Comparison of ENCODE assay signal across 15 cellular contexts in genomic region chr2:108139521-108139920, GRCh38.
A peak's percentile ranks its signal among the peaks of the same experiment; 100 is the strongest.
DNase-seq lines count a peak whose midpoint lies in the region; ATAC-seq and TF ChIP-seq lines count a peak whose summit lies in the region.
"Had no signal": no experiment of that assay in that cellular context is flagged by ENCODE, and none has a peak within 500 bp of the region (broad histone marks: within the 10 kb centered on the region; RNA-seq: fewer than 3 reads in every experiment).

No MANE protein-coding gene starts in this region.

- H3K27me3 Mint-ChIP-seq in activated T-cell treated with anti-CD3 and anti-CD28 coated beads, Interleukin-2, amount 50 U/mL, for 4 hours (ENCODE audit: low read depth): peaks cover 2% of the 10 kb centered on the region
- H3K27me3 Mint-ChIP-seq in CD8-positive, alpha-beta T cell (ENCODE audit: low read depth): peaks cover 3% of the 10 kb centered on the region
- H3K27me3 Mint-ChIP-seq: activated CD4-positive, alpha-beta T cell treated with anti-CD3 and anti-CD28 coated beads, Interleukin-2, amount 10 ng/mL, durations not matched to agents 24 days and 14 days had no signal

- no peak for TF ChIP-seq CTCF in CD8-positive, alpha-beta T cell (IDR thresholded peaks at IDR 0.05)

- no peaks in the 10 kb centered on the region for H3K27me3 ChIP-seq in adipocyte (replicated peaks; ENCODE audit: control insufficient read depth, insufficient read depth, low read length)
- H3K27me3 ChIP-seq in CD8-positive, alpha-beta T cell (ENCODE audit: insufficient read depth, low read length): no peaks in the 10 kb centered on the region
- H3K27me3 ChIP-seq: BLaER1 treated with 17β-estradiol and CSF1 and Interleukin-3, amounts not matched to agents 10 nM and 100 nM had no signal

- CTCF ChIA-PET in CD8-positive, alpha-beta T cell (lab: Charles Lee): no interaction called here

- no peaks in the 10 kb centered on the region for H3K36me3 Mint-ChIP-seq in activated T-cell treated with anti-CD3 and anti-CD28 coated beads, Interleukin-2, amount 50 U/mL, for 4 hours (ENCODE audit: insufficient read depth)
- H3K36me3 Mint-ChIP-seq in CD8-positive, alpha-beta T cell: no peaks in the 10 kb centered on the region

- no peak overlapping the region for H3K27ac ChIP-seq in CD8-positive, alpha-beta T cell (ENCODE audit: low read depth, low read length)
- H3K27ac ChIP-seq: BLaER1 treated with 17β-estradiol and CSF1 and Interleukin-3, amounts not matched to agents 10 nM and 100 nM; coronary artery had no signal

- peak; percentile 2 for DNase-seq in Daoy (ENCODE audit: low read depth)
- DNase-seq in Kasumi-1 (lab: John Stamatoyannopoulos, UW): peak; percentile 9 to 10
- peak; percentile 41 for DNase-seq in adipocyte (ENCODE audit: low read depth)
- DNase-seq in iPS-NIHi11 (ENCODE audit: low spot score): peak; percentile 40
- no peak for DNase-seq in GDM1 (lab: John Stamatoyannopoulos, UW)
- DNase-seq in DMS153 treated with DMSO at 0.1 percent for 48 hours (lab: John Stamatoyannopoulos, UW; ENCODE audit: unreplicated experiment): no peak
- no peak for DNase-seq in activated T-cell treated with anti-CD3 and anti-CD28 coated beads, Interleukin-2, amount 50 U/mL, for 4 hours
- no peak for DNase-seq in CD8-positive, alpha-beta T cell
- DNase-seq: activated CD4-positive, alpha-beta T cell treated with anti-CD3 and anti-CD28 coated beads, Interleukin-2, amount 10 ng/mL, durations not matched to agents 24 days and 14 days; activated gamma-delta T cell treated with Interleukin-2 at 50 U/mL for 16 hours; HFFc6; KG1; left ventricle myocardium superior had no signal

- H3K9me3 ChIP-seq in adipocyte (ENCODE audit: control insufficient read depth, low read length): no peaks in the 10 kb centered on the region
- H3K9me3 ChIP-seq in CD8-positive, alpha-beta T cell (ENCODE audit: low read length): no peaks in the 10 kb centered on the region
- H3K9me3 ChIP-seq: BLaER1 treated with 17β-estradiol and CSF1 and Interleukin-3, amounts not matched to agents 10 nM and 100 nM had no signal

- H3K9ac ChIP-seq in adipocyte (ENCODE audit: low read length): no peak overlapping the region
- H3K9ac ChIP-seq: BLaER1 treated with 17β-estradiol and CSF1 and Interleukin-3, amounts not matched to agents 10 nM and 100 nM had no signal

- intact Hi-C loops in CD8-positive, alpha-beta T cell (cut with DNase I, micrococcal nuclease): no loop called here

- no peaks in the 10 kb centered on the region for H3K9me3 Mint-ChIP-seq in activated T-cell treated with anti-CD3 and anti-CD28 coated beads, Interleukin-2, amount 50 U/mL, for 4 hours
- no peaks in the 10 kb centered on the region for H3K9me3 Mint-ChIP-seq in CD8-positive, alpha-beta T cell
- H3K9me3 Mint-ChIP-seq: activated CD4-positive, alpha-beta T cell treated with anti-CD3 and anti-CD28 coated beads, Interleukin-2, amount 10 ng/mL, durations not matched to agents 24 days and 14 days; HFFc6 had no signal

- H3K4me1 ChIP-seq in adipocyte (ENCODE audit: control insufficient read depth, insufficient read depth, low read length): no peaks in the 10 kb centered on the region
- H3K4me1 ChIP-seq in CD8-positive, alpha-beta T cell (ENCODE audit: insufficient read depth, low read length): no peaks in the 10 kb centered on the region
- H3K4me1 ChIP-seq: BLaER1 treated with 17β-estradiol and CSF1 and Interleukin-3, amounts not matched to agents 10 nM and 100 nM had no signal

- POLR2A ChIA-PET in CD8-positive, alpha-beta T cell (lab: Charles Lee): interaction anchor here (1.5 kb wide), 1 partner anchor 10 kb away, joined by 4 read pairs; no protein-coding TSS in a partner anchor

- no peak overlapping the region for H3K4me3 ChIP-seq in adipocyte (ENCODE audit: low read length)
- H3K4me3 ChIP-seq in CD8-positive, alpha-beta T cell (ENCODE audit: low read depth, low read length): no peak overlapping the region
- H3K4me3 ChIP-seq: BLaER1 treated with 17β-estradiol and CSF1 and Interleukin-3, amounts not matched to agents 10 nM and 100 nM; coronary artery had no signal

- H3K4me1 Mint-ChIP-seq in activated T-cell treated with anti-CD3 and anti-CD28 coated beads, Interleukin-2, amount 50 U/mL, for 4 hours (ENCODE audit: low read depth): no peaks in the 10 kb centered on the region
- no peaks in the 10 kb centered on the region for H3K4me1 Mint-ChIP-seq in CD8-positive, alpha-beta T cell (ENCODE audit: low read depth)
- H3K4me1 Mint-ChIP-seq: activated CD4-positive, alpha-beta T cell treated with anti-CD3 and anti-CD28 coated beads, Interleukin-2, amount 10 ng/mL, durations not matched to agents 24 days and 14 days had no signal

- no peak overlapping the region for H3K27ac Mint-ChIP-seq in CD8-positive, alpha-beta T cell
- H3K27ac Mint-ChIP-seq: activated CD4-positive, alpha-beta T cell treated with anti-CD3 and anti-CD28 coated beads, Interleukin-2, amount 10 ng/mL, durations not matched to agents 24 days and 14 days; HFFc6 had no signal

- no peak overlapping the region for H3K4me3 Mint-ChIP-seq in activated T-cell treated with anti-CD3 and anti-CD28 coated beads, Interleukin-2, amount 50 U/mL, for 4 hours
- H3K4me3 Mint-ChIP-seq in CD8-positive, alpha-beta T cell: no peak overlapping the region
- H3K4me3 Mint-ChIP-seq: activated CD4-positive, alpha-beta T cell treated with anti-CD3 and anti-CD28 coated beads, Interleukin-2, amount 10 ng/mL, durations not matched to agents 24 days and 14 days; HFFc6 had no signal

- no peak for ATAC-seq in activated T-cell treated with anti-CD3 and anti-CD28 coated beads, Interleukin-2, amount 50 U/mL, for 4 hours
- ATAC-seq in CD8-positive, alpha-beta T cell: no peak
- ATAC-seq: left ventricle myocardium superior had no signal

- no peaks in the 10 kb centered on the region for H3K36me3 ChIP-seq in adipocyte (ENCODE audit: control insufficient read depth, insufficient read depth, low read length, severe bottlenecking)
- no peaks in the 10 kb centered on the region for H3K36me3 ChIP-seq in CD8-positive, alpha-beta T cell (ENCODE audit: insufficient read depth, low read length)
- H3K36me3 ChIP-seq: BLaER1 treated with 17β-estradiol and CSF1 and Interleukin-3, amounts not matched to agents 10 nM and 100 nM had no signal

Comparison
In these comparisons a context has a peak if more than half of its experiments do, and no peak if none do; other contexts are left out.
1. DNase-seq: peak in Daoy (single experiment), Kasumi-1 (2 of 2), adipocyte (single experiment) and iPS-NIHi11 (single experiment); none in GDM1 (single experiment), DMS153 treated with DMSO at 0.1 percent for 48 hours (single experiment), activated T-cell treated with anti-CD3 and anti-CD28 coated beads, Interleukin-2, amount 50 U/mL, for 4 hours (single experiment) and CD8-positive, alpha-beta T cell (0 of 7).